In the genomic region with DNA sequence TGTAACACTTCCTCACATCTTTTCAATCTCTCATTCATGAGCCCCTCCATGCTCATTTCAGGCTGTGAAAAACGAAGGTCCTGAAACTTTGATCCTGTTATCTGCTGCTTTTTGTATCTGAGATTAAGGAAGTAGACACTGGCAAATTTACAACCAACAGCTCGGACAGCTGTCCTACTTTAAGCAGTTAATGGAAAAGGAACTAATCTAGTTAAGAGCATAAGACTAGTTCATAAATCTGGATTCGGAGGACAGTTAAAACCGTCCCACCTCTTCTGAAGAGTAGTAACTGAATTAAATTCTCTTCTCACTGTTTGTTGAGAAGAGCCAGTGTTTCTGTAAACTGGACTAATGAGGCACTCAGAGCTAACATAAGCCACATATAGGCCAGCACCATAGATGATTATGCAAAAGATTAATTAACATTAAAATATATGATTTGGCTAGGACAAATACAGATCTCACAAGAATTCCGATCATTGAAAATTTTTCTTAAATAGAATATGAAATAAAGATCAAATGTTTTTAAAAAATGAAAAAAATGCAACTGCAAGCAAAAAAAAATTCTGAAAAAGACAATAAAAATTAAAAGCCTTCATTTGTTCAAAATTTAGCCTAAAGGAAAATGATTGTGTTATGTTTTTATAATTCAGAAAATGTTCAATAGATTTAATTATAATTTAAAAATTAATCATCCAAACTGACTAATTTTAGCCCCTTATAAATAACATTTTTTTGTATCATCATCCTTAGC, we compare ENCODE assay signal across 2 cellular contexts.
TF ChIP-seq lines count a peak whose summit lies in the region.

No MANE protein-coding gene starts in this region.

TF ChIP-seq in SK-N-SH treated with all-trans-retinoic acid at 6 μM for 48 hours, 23 proteins besides CTCF, POLR2A, EP300 and RAD21:
- TF ChIP-seq, protein P1, sequence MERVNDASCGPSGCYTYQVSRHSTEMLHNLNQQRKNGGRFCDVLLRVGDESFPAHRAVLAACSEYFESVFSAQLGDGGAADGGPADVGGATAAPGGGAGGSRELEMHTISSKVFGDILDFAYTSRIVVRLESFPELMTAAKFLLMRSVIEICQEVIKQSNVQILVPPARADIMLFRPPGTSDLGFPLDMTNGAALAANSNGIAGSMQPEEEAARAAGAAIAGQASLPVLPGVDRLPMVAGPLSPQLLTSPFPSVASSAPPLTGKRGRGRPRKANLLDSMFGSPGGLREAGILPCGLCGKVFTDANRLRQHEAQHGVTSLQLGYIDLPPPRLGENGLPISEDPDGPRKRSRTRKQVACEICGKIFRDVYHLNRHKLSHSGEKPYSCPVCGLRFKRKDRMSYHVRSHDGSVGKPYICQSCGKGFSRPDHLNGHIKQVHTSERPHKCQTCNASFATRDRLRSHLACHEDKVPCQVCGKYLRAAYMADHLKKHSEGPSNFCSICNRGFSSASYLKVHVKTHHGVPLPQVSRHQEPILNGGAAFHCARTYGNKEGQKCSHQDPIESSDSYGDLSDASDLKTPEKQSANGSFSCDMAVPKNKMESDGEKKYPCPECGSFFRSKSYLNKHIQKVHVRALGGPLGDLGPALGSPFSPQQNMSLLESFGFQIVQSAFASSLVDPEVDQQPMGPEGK (CRISPR knock-in tag; IDR thresholded peaks at IDR 0.05; ENCODE audit: borderline replicate concordance): 0 out of 2 replicates have a peak, but pooled peaks have one; percentile 46
- TF ChIP-seq ISL1 (CRISPR knock-in tag; IDR thresholded peaks at IDR 0.05): peak; percentile 89
- TF ChIP-seq POU6F1 (CRISPR knock-in tag; IDR thresholded peaks at IDR 0.05; ENCODE audit: borderline replicate concordance, low read depth): no peak
TF ChIP-seq in SK-N-SH treated with all-trans-retinoic acid at 6 μM for 48 hours: peak in this region for 2.

TF ChIP-seq in SK-N-SH, 30 proteins besides CTCF, POLR2A, EP300 and RAD21 (continued from another document):
- no peak for TF ChIP-seq USF1 (IDR thresholded peaks at IDR 0.05; ENCODE audit: borderline replicate concordance, low read depth)
- no peak for TF ChIP-seq TEAD4 (IDR thresholded peaks at IDR 0.05; ENCODE audit: borderline replicate concordance, insufficient read depth)
- TF ChIP-seq FOXM1 (IDR thresholded peaks at IDR 0.05; ENCODE audit: low read depth): no peak
- no peak for TF ChIP-seq EZH2phosphoT487 (IDR thresholded peaks at IDR 0.05; ENCODE audit: borderline replicate concordance, low read depth)
- no peak for TF ChIP-seq RCOR1 (IDR thresholded peaks at IDR 0.05; ENCODE audit: low read length)
- TF ChIP-seq ELF1 (IDR thresholded peaks at IDR 0.05): no peak
- TF ChIP-seq NRF1 (IDR thresholded peaks at IDR 0.05; ENCODE audit: low read depth, low read length): no peak
- no peak for TF ChIP-seq PBX3 (IDR thresholded peaks at IDR 0.05)
